Comparison of ENCODE assay signal across 7 cellular contexts in genomic region chr2:87526258-87526657, GRCh38.
DNase-seq lines count a peak whose midpoint lies in the region; ATAC-seq, FAIRE-seq and TF ChIP-seq lines count a peak whose summit lies in the region.
"Not testable (repeated sequence)": the region's sequence is repeated elsewhere in the genome, so short reads cannot be mapped to it uniquely, and the experiment has no call there.

No MANE protein-coding gene starts in this region.

- H3K4me2 ChIP-seq in PC-3 (ENCODE audit: low read length); K562 (ENCODE audit: insufficient read depth, low read length); endothelial cell of umbilical vein (ENCODE audit: insufficient read depth, low read length): not testable (repeated sequence)

- BruUV-seq in PC-3 (replicated peaks; lab: Mats Ljungman, UMichigan) = TSS peak; percentile 40
- not testable (repeated sequence) for BruUV-seq in K562 (replicated peaks; lab: Mats Ljungman, UMichigan); endothelial cell of umbilical vein (replicated peaks; lab: Mats Ljungman, UMichigan)

- H3K4me3 ChIP-seq in CD4-positive, alpha-beta memory T cell (ENCODE audit: low read length in 2 of 2); PC-3 (ENCODE audit: low read length); K562; endothelial cell of umbilical vein (replicated peaks in 1 of 3; ENCODE audit: insufficient read depth in 1 of 3, low read depth in 1 of 3, low read length in 3 of 3): not testable (repeated sequence)

- not testable (repeated sequence) for H3K27me3 ChIP-seq in CD4-positive, alpha-beta memory T cell (ENCODE audit: insufficient read depth, low read length); PC-3 (ENCODE audit: low read length); K562 (ENCODE audit: control insufficient read depth in 2 of 2, insufficient read depth in 2 of 2, low read length in 2 of 2); endothelial cell of umbilical vein (ENCODE audit: control insufficient read depth in 2 of 2, insufficient read depth in 2 of 2, low read length in 2 of 2)

- POLR2A ChIA-PET in CD4-positive, alpha-beta memory T cell (lab: Charles Lee; ENCODE audit: partially characterized antibody); PC-3 (lab: Charles Lee; ENCODE audit: unreplicated experiment); K562 (lab: Yijun Ruan, JAX); endothelial cell of umbilical vein (lab: Charles Lee): not testable (repeated sequence)

- peaks cover 5 to 37% (median 14%) of the 10 kb centered on the region in 4 donors for H3K4me1 Mint-ChIP-seq in CD4-positive, alpha-beta memory T cell
- H3K4me1 Mint-ChIP-seq in activated T-cell treated with anti-CD3 and anti-CD28 coated beads, Interleukin-2, amount 50 U/mL, for 4 hours (ENCODE audit: low read depth) = peaks cover 40% of the 10 kb centered on the region
- peaks cover 18% of the 10 kb centered on the region for H3K4me1 Mint-ChIP-seq in stimulated activated naive CD8-positive, alpha-beta T cell treated with anti-CD3 and anti-CD28 coated beads, Interleukin-15, amount 100 ng/mL, for 72 hours

- WGBS in K562 (ENCODE audit: insufficient coverage, low coverage, missing lambda C conversion rate) = no CpG with 5 or more reads among the region's 5 CpGs

- not testable (repeated sequence) for H3K9ac ChIP-seq in PC-3 (ENCODE audit: low read length); K562 (ENCODE audit: insufficient read depth in 1 of 2, low read depth in 2 of 2, low read length in 2 of 2); endothelial cell of umbilical vein (replicated peaks; ENCODE audit: extremely low read depth, insufficient read depth, low read length)

- dilution Hi-C loops in endothelial cell of umbilical vein (cut with MboI; ENCODE audit: extremely low pct_ligation_motif_present, low sequenced_read_pairs) = not testable (repeated sequence)

- not testable (repeated sequence) for DNase-seq in CD4-positive, alpha-beta memory T cell; PC-3; activated T-cell treated with anti-CD3 and anti-CD28 coated beads, Interleukin-2, amount 50 U/mL, for 4 hours; K562 (ENCODE audit: extremely low read depth in 1 of 4, low spot score in 3 of 4); endothelial cell of umbilical vein (ENCODE audit: low read depth, low spot score); stimulated activated naive CD8-positive, alpha-beta T cell treated with anti-CD3 and anti-CD28 coated beads, Interleukin-15, amount 100 ng/mL, for 72 hours

- not testable (repeated sequence) for ATAC-seq in PC-3
- peak; percentile 36 to 67 for ATAC-seq in activated CD4-positive, CD25-positive, alpha-beta regulatory T cell treated with anti-CD3 and anti-CD28 coated beads, Interleukin-2, amount 50 U/mL, for 24 hours
- peak; percentile 47 to 61 for ATAC-seq in activated T-cell treated with anti-CD3 and anti-CD28 coated beads, Interleukin-2, amount 50 U/mL, for 4 hours
- ATAC-seq in K562 = peak; percentile 64
- ATAC-seq in stimulated activated naive CD8-positive, alpha-beta T cell treated with anti-CD3 and anti-CD28 coated beads, Interleukin-15, amount 100 ng/mL, for 72 hours = peak; percentile 42

- CTCF ChIA-PET in CD4-positive, alpha-beta memory T cell (lab: Charles Lee; ENCODE audit: partially characterized antibody); PC-3 (lab: Charles Lee); K562 (lab: Yijun Ruan, JAX; ENCODE audit: low intra/inter-chr PET ratio); endothelial cell of umbilical vein (lab: Charles Lee): not testable (repeated sequence)

- H3K27ac Mint-ChIP-seq in CD4-positive, alpha-beta memory T cell; stimulated activated naive CD8-positive, alpha-beta T cell treated with anti-CD3 and anti-CD28 coated beads, Interleukin-15, amount 100 ng/mL, for 72 hours: not testable (repeated sequence)

- FAIRE-seq in K562 (lab: Jason Lieb, UNC) (peak; percentile 73), endothelial cell of umbilical vein (lab: Jason Lieb, UNC) (peak; percentile 79)

- intact Hi-C loops in CD4-positive, alpha-beta memory T cell (cut with micrococcal nuclease); PC-3 (cut with micrococcal nuclease); K562 (cut with micrococcal nuclease); endothelial cell of umbilical vein (cut with micrococcal nuclease): not testable (repeated sequence)

- in situ Hi-C loops in K562 (cut with MboI) = not testable (repeated sequence)

- not testable (repeated sequence) for H3K9me1 ChIP-seq in K562 (ENCODE audit: control insufficient read depth, insufficient read depth, low read length); endothelial cell of umbilical vein (replicated peaks; ENCODE audit: control insufficient read depth, extremely low read depth, insufficient read depth, low read length)

- H4K20me1 ChIP-seq in PC-3 (ENCODE audit: low read length); K562 (replicated peaks; ENCODE audit: control insufficient read depth, insufficient read depth, low read length); endothelial cell of umbilical vein (replicated peaks; ENCODE audit: control insufficient read depth, extremely low read depth, insufficient read depth, low read length): not testable (repeated sequence)

- not testable (repeated sequence) for H3K79me2 ChIP-seq in PC-3 (ENCODE audit: low read length); K562 (ENCODE audit: control insufficient read depth, insufficient read depth, low read length); endothelial cell of umbilical vein (ENCODE audit: control insufficient read depth, insufficient read depth, low read length)

- H3K27me3 Mint-ChIP-seq in CD4-positive, alpha-beta memory T cell; activated T-cell treated with anti-CD3 and anti-CD28 coated beads, Interleukin-2, amount 50 U/mL, for 4 hours (ENCODE audit: low read depth); stimulated activated naive CD8-positive, alpha-beta T cell treated with anti-CD3 and anti-CD28 coated beads, Interleukin-15, amount 100 ng/mL, for 72 hours: not testable (repeated sequence)

- TF ChIP-seq EP300 in K562 (IDR thresholded peaks at IDR 0.05; ENCODE audit: low read length) = not testable (repeated sequence)

- H3K36me3 ChIP-seq in CD4-positive, alpha-beta memory T cell (ENCODE audit: insufficient read depth, low read length); PC-3 (ENCODE audit: low read depth, low read length); K562 (ENCODE audit: control insufficient read depth, insufficient read depth, low read length); endothelial cell of umbilical vein (ENCODE audit: control insufficient read depth in 2 of 2, extremely low read depth in 1 of 2, insufficient read depth in 2 of 2, low read length in 2 of 2): not testable (repeated sequence)

- TF ChIP-seq CTCF in PC-3 (conservative IDR thresholded peaks at IDR 0.05; ENCODE audit: low read depth, low read length); K562 (IDR thresholded peaks at IDR 0.05 in 2 of 3, conservative IDR thresholded peaks at IDR 0.05 in 1 of 3; ENCODE audit: insufficient read depth in 2 of 3, low read depth in 1 of 3, low read length in 3 of 3); endothelial cell of umbilical vein (IDR thresholded peaks at IDR 0.05; ENCODE audit: extremely low read depth in 1 of 2, insufficient read depth in 1 of 2, low read depth in 1 of 2, low read length in 2 of 2): not testable (repeated sequence)

- TF ChIP-seq POLR2A in K562 (conservative IDR thresholded peaks at IDR 0.05); endothelial cell of umbilical vein (IDR thresholded peaks at IDR 0.05; ENCODE audit: low read depth, low read length): not testable (repeated sequence)

- H3F3A ChIP-seq in PC-3 (ENCODE audit: low read length, unreplicated experiment) = not testable (repeated sequence)

- TF ChIP-seq RAD21 in K562 (CRISPR knock-in tag; conservative IDR thresholded peaks at IDR 0.05 in 1 of 2, IDR thresholded peaks at IDR 0.05 in 1 of 2) = not testable (repeated sequence)

- not testable (repeated sequence) for H3K4me3 Mint-ChIP-seq in CD4-positive, alpha-beta memory T cell; activated T-cell treated with anti-CD3 and anti-CD28 coated beads, Interleukin-2, amount 50 U/mL, for 4 hours; stimulated activated naive CD8-positive, alpha-beta T cell treated with anti-CD3 and anti-CD28 coated beads, Interleukin-15, amount 100 ng/mL, for 72 hours

- not testable (repeated sequence) for H2AFZ ChIP-seq in PC-3 (ENCODE audit: low read length); K562 (ENCODE audit: low read depth, low read length); endothelial cell of umbilical vein (ENCODE audit: low read depth, low read length)

- peak overlapping the region; percentile 49 for H3K27ac ChIP-seq in CD4-positive, alpha-beta memory T cell (ENCODE audit: low read depth, low read length)
- H3K27ac ChIP-seq in PC-3 (ENCODE audit: low read length); K562 (ENCODE audit: extremely low read depth, low read depth, low read length); endothelial cell of umbilical vein (ENCODE audit: insufficient read depth, low read depth, low read length): not testable (repeated sequence)

- H3K9me3 Mint-ChIP-seq in CD4-positive, alpha-beta memory T cell; activated T-cell treated with anti-CD3 and anti-CD28 coated beads, Interleukin-2, amount 50 U/mL, for 4 hours; stimulated activated naive CD8-positive, alpha-beta T cell treated with anti-CD3 and anti-CD28 coated beads, Interleukin-15, amount 100 ng/mL, for 72 hours: not testable (repeated sequence)

- H3K9me2 ChIP-seq in PC-3 (replicated peaks; ENCODE audit: low read length) = not testable (repeated sequence)

- H3K36me3 Mint-ChIP-seq in CD4-positive, alpha-beta memory T cell = not testable (repeated sequence)
- peaks cover 20% of the 10 kb centered on the region for H3K36me3 Mint-ChIP-seq in activated T-cell treated with anti-CD3 and anti-CD28 coated beads, Interleukin-2, amount 50 U/mL, for 4 hours (ENCODE audit: insufficient read depth)

- H3K4me1 ChIP-seq in CD4-positive, alpha-beta memory T cell (ENCODE audit: insufficient read depth, low read length) = peaks cover 17% of the 10 kb centered on the region
- H3K4me1 ChIP-seq in PC-3 (ENCODE audit: insufficient read depth, low read length); K562 (replicated peaks in 1 of 2; ENCODE audit: control insufficient read depth in 2 of 2, insufficient read depth in 2 of 2, low read length in 2 of 2); endothelial cell of umbilical vein (ENCODE audit: control insufficient read depth, extremely low read depth, insufficient read depth, low read length): not testable (repeated sequence)

- H3K9me3 ChIP-seq in CD4-positive, alpha-beta memory T cell (ENCODE audit: control insufficient read depth in 1 of 2, low read length in 2 of 2); PC-3 (ENCODE audit: low read length); K562 (replicated peaks; ENCODE audit: control insufficient read depth, insufficient read depth, low read depth, low read length); endothelial cell of umbilical vein (replicated peaks; ENCODE audit: control insufficient read depth, insufficient read depth, low read length): not testable (repeated sequence)
